20 cellular contexts compared by ENCODE assay signal in the genomic region with DNA sequence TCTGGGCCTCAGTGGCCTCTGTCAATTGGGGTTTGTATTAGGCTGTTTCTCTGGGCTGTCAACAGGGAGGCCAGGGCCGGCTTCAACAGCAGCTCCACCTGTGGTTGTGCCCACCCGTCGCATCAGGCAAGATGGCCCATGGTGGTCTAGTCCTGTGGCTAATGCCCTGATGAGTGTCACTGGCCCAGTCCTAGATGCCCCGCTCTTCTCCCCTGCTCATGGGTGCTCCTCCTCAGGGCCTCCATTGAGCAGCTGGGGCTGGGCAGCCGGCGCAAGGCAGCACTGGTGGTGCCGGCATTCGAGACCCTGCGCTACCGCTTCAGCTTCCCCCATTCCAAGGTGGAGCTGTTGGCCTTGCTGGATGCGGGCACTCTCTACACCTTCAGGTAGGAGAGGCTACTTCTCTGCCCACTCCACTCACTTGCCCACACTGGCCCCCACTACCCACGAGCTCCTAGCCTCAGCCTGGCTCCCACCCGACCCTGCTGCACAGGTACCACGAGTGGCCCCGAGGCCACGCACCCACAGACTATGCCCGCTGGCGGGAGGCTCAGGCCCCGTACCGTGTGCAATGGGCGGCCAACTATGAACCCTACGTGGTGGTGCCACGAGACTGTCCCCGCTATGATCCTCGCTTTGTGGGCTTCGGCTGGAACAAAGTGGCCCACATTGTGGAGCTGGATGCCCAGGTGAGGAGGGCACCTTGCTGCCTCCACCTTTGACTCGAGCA. TPM values are rescaled to one million over a fixed set of nuclear protein-coding genes. Genes with fewer than 3 reads are reported as not detected.
DNase-seq lines count a peak whose midpoint lies in the region; ATAC-seq and TF ChIP-seq lines count a peak whose summit lies in the region.
"Had no signal": no experiment of that assay in that cellular context is flagged by ENCODE, and none has a peak within 500 bp of the region (broad histone marks: within the 10 kb centered on the region; RNA-seq: fewer than 3 reads in every experiment).

No MANE protein-coding gene starts in this region.

- CTCF ChIA-PET in CD8-positive, alpha-beta T cell (lab: Charles Lee): interaction anchor here (2.1 to 2.8 kb wide), 2 partner anchors 10 to 37 kb away, joined by 5 to 7 read pairs; partner anchors contain the start of gene PEX16
- CTCF ChIA-PET in activated B cell treated with CpG ODN at 0.5 μM for 24 hours (lab: Charles Lee): no interaction called here

- H3K4me1 ChIP-seq in CD8-positive, alpha-beta T cell (ENCODE audit: insufficient read depth, low read length): peaks cover 31% of the 10 kb centered on the region
- H3K4me1 ChIP-seq in Karpas-422 (ENCODE audit: low read length) (peaks cover 49% of the 10 kb centered on the region), thyroid gland (peaks cover 10 to 22% of the 10 kb centered on the region in 2 donors)

- peaks cover under 1% of the 10 kb centered on the region for H3K36me3 ChIP-seq in CD8-positive, alpha-beta T cell (ENCODE audit: insufficient read depth, low read length)
- H3K36me3 ChIP-seq in Karpas-422 (ENCODE audit: insufficient read depth, low read length) (no peaks in the 10 kb centered on the region), thyroid gland (peaks cover 0 to under 1% of the 10 kb centered on the region in 2 donors)

- WGBS in thyroid gland, 2 donors: 91 to 96% methylated on average over 23 to 26 of the region's 27 CpGs

- peaks cover 8% of the 10 kb centered on the region for H4K20me1 ChIP-seq in Karpas-422 (ENCODE audit: insufficient read depth, low read depth, low read length)

- H3K4me2 ChIP-seq in Karpas-422 (ENCODE audit: low read depth, low read length, poor library complexity, severe bottlenecking): no peak overlapping the region

- no peaks in the 10 kb centered on the region for H3K9me3 Mint-ChIP-seq in T-helper 2 cell treated with Interferon-gamma antibody and Interleukin-4, amounts not matched to agents 5 μg/mL and 100 μg/mL, for 36 hours
- no peaks in the 10 kb centered on the region for H3K9me3 Mint-ChIP-seq in CD8-positive, alpha-beta T cell
- no peaks in the 10 kb centered on the region for H3K9me3 Mint-ChIP-seq in activated B cell treated with CpG ODN at 0.5 μM for 24 hours
- no peaks in the 10 kb centered on the region for H3K9me3 Mint-ChIP-seq in naive B cell
- H3K9me3 Mint-ChIP-seq: activated naive CD4-positive, alpha-beta T cell treated with anti-CD3 and anti-CD28 coated beads, Interleukin-2, amount 50 U/mL, for 72 hours; nephron had no signal

- no peak overlapping the region for H3K27ac ChIP-seq in CD8-positive, alpha-beta T cell (ENCODE audit: low read depth, low read length)
- no peak overlapping the region for H3K27ac ChIP-seq in Karpas-422 (ENCODE audit: low read length)
- H3K27ac ChIP-seq in thyroid gland: no peak overlapping the region
- H3K27ac ChIP-seq: 22Rv1, tibial artery had no signal

- no peak for TF ChIP-seq CTCF in CD8-positive, alpha-beta T cell (IDR thresholded peaks at IDR 0.05)
- TF ChIP-seq CTCF in activated B cell treated with CpG ODN at 0.5 μM for 24 hours (IDR thresholded peaks at IDR 0.05) (no peak), thyroid gland (IDR thresholded peaks at IDR 0.05) (no peak)

- peak overlapping the region; percentile 8 for H3K27ac Mint-ChIP-seq in T-helper 2 cell treated with Interferon-gamma antibody and Interleukin-4, amounts not matched to agents 5 μg/mL and 100 μg/mL, for 36 hours
- H3K27ac Mint-ChIP-seq in CD8-positive, alpha-beta T cell: peak overlapping the region; percentile 75
- H3K27ac Mint-ChIP-seq in activated B cell treated with CpG ODN at 0.5 μM for 24 hours: peak overlapping the region; percentile 82
- H3K27ac Mint-ChIP-seq in naive B cell: peak overlapping the region in 5 of 6 donors; percentile 83 to 99 (median 93)
- H3K27ac Mint-ChIP-seq: nephron had no signal

- POLR2A ChIA-PET in CD8-positive, alpha-beta T cell (lab: Charles Lee): interaction anchor here (1.1 to 1.6 kb wide), 2 partner anchors 10 to 177 kb away, joined by 4 to 5 read pairs; partner anchors contain the start of gene PEX16
- POLR2A ChIA-PET in activated B cell treated with CpG ODN at 0.5 μM for 24 hours (lab: Charles Lee): interaction anchor here (3.2 to 14.9 kb wide), 3 partner anchors 10 to 37 kb away, joined by 19 to 263 read pairs (median 79); partner anchors contain the start of gene PEX16

- peaks cover 21% of the 10 kb centered on the region for H3K4me1 Mint-ChIP-seq in T-helper 2 cell treated with Interferon-gamma antibody and Interleukin-4, amounts not matched to agents 5 μg/mL and 100 μg/mL, for 36 hours (ENCODE audit: low read depth)
- peaks cover 35% of the 10 kb centered on the region for H3K4me1 Mint-ChIP-seq in CD8-positive, alpha-beta T cell (ENCODE audit: low read depth)
- peaks cover 91% of the 10 kb centered on the region for H3K4me1 Mint-ChIP-seq in activated B cell treated with CpG ODN at 0.5 μM for 24 hours
- H3K4me1 Mint-ChIP-seq in naive B cell: peaks cover 57 to 75% (median 72%) of the 10 kb centered on the region in 3 donors

- intact Hi-C loops in CD8-positive, alpha-beta T cell (cut with DNase I, micrococcal nuclease): no loop called here
- intact Hi-C loops in activated B cell treated with CpG ODN at 0.5 μM for 24 hours (cut with micrococcal nuclease) (no loop called here), thyroid gland (cut with DNase I) (no loop called here)

- H3K9ac ChIP-seq in Karpas-422 (ENCODE audit: low read length): no peak overlapping the region

- no peaks in the 10 kb centered on the region for H3K79me2 ChIP-seq in Karpas-422 (ENCODE audit: low read length)

- H3K9me2 ChIP-seq in Karpas-422 (replicated peaks; ENCODE audit: insufficient read depth, low read length): no peaks in the 10 kb centered on the region

- H3K4me3 Mint-ChIP-seq in T-helper 2 cell treated with Interferon-gamma antibody and Interleukin-4, amounts not matched to agents 5 μg/mL and 100 μg/mL, for 36 hours: no peak overlapping the region
- H3K4me3 Mint-ChIP-seq in CD8-positive, alpha-beta T cell: no peak overlapping the region
- H3K4me3 Mint-ChIP-seq in activated B cell treated with CpG ODN at 0.5 μM for 24 hours: peak overlapping the region; percentile 1
- peak overlapping the region; percentile 65 to 100 (median 91) for H3K4me3 Mint-ChIP-seq in naive B cell
- H3K4me3 Mint-ChIP-seq: nephron had no signal

- DNase-seq in T-helper 2 cell treated with Interferon-gamma antibody and Interleukin-4, amounts not matched to agents 5 μg/mL and 100 μg/mL, for 36 hours (ENCODE audit: low spot score): no peak
- DNase-seq in T-helper 2 cell: no peak
- peak in 1 of 7 experiments; percentile 49 for DNase-seq in CD8-positive, alpha-beta T cell
- DNase-seq in activated B cell treated with CpG ODN at 0.5 μM for 24 hours: no peak
- DNase-seq in naive B cell: no peak
- no peak for DNase-seq in Karpas-422
- DNase-seq in cerebellum (ENCODE audit: low spot score): no peak
- DNase-seq in thyroid gland: no peak
- DNase-seq: EL, foreskin fibroblast, MM.1S, NCI-H2081, NCI-H526 treated with DMSO at 0.1 percent for 48 hours, retina had no signal

- H3K36me3 Mint-ChIP-seq in T-helper 2 cell treated with Interferon-gamma antibody and Interleukin-4, amounts not matched to agents 5 μg/mL and 100 μg/mL, for 36 hours (ENCODE audit: low read depth): peaks cover 7% of the 10 kb centered on the region
- H3K36me3 Mint-ChIP-seq in CD8-positive, alpha-beta T cell: peaks cover 14% of the 10 kb centered on the region
- H3K36me3 Mint-ChIP-seq in activated B cell treated with CpG ODN at 0.5 μM for 24 hours (ENCODE audit: low read depth) (peaks cover 63% of the 10 kb centered on the region), naive B cell (peaks cover 23 to 28% of the 10 kb centered on the region in 2 donors)
- H3K36me3 Mint-ChIP-seq: activated naive CD4-positive, alpha-beta T cell treated with anti-CD3 and anti-CD28 coated beads, Interleukin-2, amount 50 U/mL, for 72 hours had no signal

- H3K27me3 Mint-ChIP-seq in T-helper 2 cell treated with Interferon-gamma antibody and Interleukin-4, amounts not matched to agents 5 μg/mL and 100 μg/mL, for 36 hours (ENCODE audit: low read depth): peaks cover 20% of the 10 kb centered on the region
- H3K27me3 Mint-ChIP-seq in CD8-positive, alpha-beta T cell (ENCODE audit: low read depth): no peaks in the 10 kb centered on the region
- no peaks in the 10 kb centered on the region for H3K27me3 Mint-ChIP-seq in activated B cell treated with CpG ODN at 0.5 μM for 24 hours
- H3K27me3 Mint-ChIP-seq in naive B cell: no peaks in the 10 kb centered on the region

- no peaks in the 10 kb centered on the region for H3K9me3 ChIP-seq in CD8-positive, alpha-beta T cell (ENCODE audit: low read length)
- H3K9me3 ChIP-seq in Karpas-422 (ENCODE audit: low read length): no peaks in the 10 kb centered on the region
- H3K9me3 ChIP-seq in thyroid gland: no peaks in the 10 kb centered on the region
- H3K9me3 ChIP-seq: tibial artery had no signal

- H3K27me3 ChIP-seq in CD8-positive, alpha-beta T cell (ENCODE audit: insufficient read depth, low read length): no peaks in the 10 kb centered on the region
- no peaks in the 10 kb centered on the region for H3K27me3 ChIP-seq in Karpas-422 (ENCODE audit: low read length)
- H3K27me3 ChIP-seq in thyroid gland: no peaks in the 10 kb centered on the region

- H2AFZ ChIP-seq in Karpas-422 (ENCODE audit: low read length): no peak overlapping the region

- no peak overlapping the region for H3K4me3 ChIP-seq in CD8-positive, alpha-beta T cell (ENCODE audit: low read depth, low read length)
- H3K4me3 ChIP-seq in Karpas-422 (ENCODE audit: low read length): no peak overlapping the region
- H3K4me3 ChIP-seq in thyroid gland (replicated peaks in 1 of 3): no peak overlapping the region
- H3K4me3 ChIP-seq: tibial artery had no signal

- no peak for TF ChIP-seq POLR2A in thyroid gland (IDR thresholded peaks at IDR 0.05)

- no peak for ATAC-seq in CD8-positive, alpha-beta T cell
- no peak for ATAC-seq in activated B cell treated with CpG ODN at 0.5 μM for 24 hours (ENCODE audit: low read depth)
- ATAC-seq in naive B cell (ENCODE audit: low read depth in 2 of 2): no peak
- ATAC-seq: activated naive CD4-positive, alpha-beta T cell treated with anti-CD3 and anti-CD28 coated beads, Interleukin-2, amount 50 U/mL, for 72 hours; left lobe of liver had no signal

RNA-seq across cellular contexts. Expression of gene LARGE2, which starts 5.4 kb away (rescaled TPM):
- total RNA-seq in CD8-positive, alpha-beta T cell: 1 to 10 TPM; 3.0 to 4.2 TPM
- total RNA-seq in activated B cell treated with CpG ODN at 0.5 μM for 24 hours (47.4 and 59.7 TPM in 2 replicates), cerebellum (not detected), thyroid gland (10 to 100 TPM; 11.2 to 19.0 (median 14.1) TPM)
- polyA plus RNA-seq in naive B cell (ENCODE audit: low read depth in 6 of 6): 10 to 100 TPM; 30.6 to 84.4 (median 37.4) TPM
- total RNA-seq in Karpas-422 (2014; rRNA removed; shearing (Covaris generic); ENCODE audit: low replicate concordance): 9.5 and 10.8 TPM in 2 replicates
- total RNA-seq: H4 had no signal

RNA-seq across cellular contexts. Expression of gene PEX16, which starts 10.2 kb away (rescaled TPM):
- 10 to 100 TPM; 51.5 to 55.6 TPM for total RNA-seq in CD8-positive, alpha-beta T cell
- total RNA-seq in activated B cell treated with CpG ODN at 0.5 μM for 24 hours: 72.0 and 77.7 TPM in 2 replicates
- 10 to 100 TPM; 47.4 to 64.4 (median 60.4) TPM for polyA plus RNA-seq in naive B cell (ENCODE audit: low read depth in 6 of 6)
- 83.3 and 89.3 TPM in 2 replicates for total RNA-seq in Karpas-422 (2014; rRNA removed; shearing (Covaris generic); ENCODE audit: low replicate concordance)
- 18.4 TPM for total RNA-seq in cerebellum
- total RNA-seq in thyroid gland: 10 to 100 TPM; 28.5 to 41.2 (median 29.5) TPM

RNA-seq across cellular contexts. Expression of gene FREY1, which starts 20.8 kb away (rescaled TPM):
- total RNA-seq in CD8-positive, alpha-beta T cell: 1 to 10 TPM; 3.7 to 5.1 TPM
- total RNA-seq in activated B cell treated with CpG ODN at 0.5 μM for 24 hours (3.9 and 4.6 TPM in 2 replicates), cerebellum (2.5 TPM), thyroid gland (1 to 10 TPM in 2 of 4 donors, not detected in 2; 1.8 to 2.6 TPM)
- polyA plus RNA-seq in naive B cell (ENCODE audit: low read depth in 6 of 6): not detected
- 2.3 and 3.9 TPM in 2 replicates for total RNA-seq in Karpas-422 (2014; rRNA removed; shearing (Covaris generic); ENCODE audit: low replicate concordance)
- total RNA-seq: H4 had no signal

RNA-seq across cellular contexts. Expression of gene MAPK8IP1, which starts 42.4 kb away (rescaled TPM):
- 1 to 10 TPM; 6.5 to 8.4 TPM for total RNA-seq in CD8-positive, alpha-beta T cell
- total RNA-seq in activated B cell treated with CpG ODN at 0.5 μM for 24 hours: 1.9 and 3.4 TPM in 2 replicates
- under 1 TPM in 5 of 6 donors, not detected in 1; 0.12 to 0.35 (median 0.20) TPM for polyA plus RNA-seq in naive B cell (ENCODE audit: low read depth in 6 of 6)
- total RNA-seq in Karpas-422 (2014; rRNA removed; shearing (Covaris generic); ENCODE audit: low replicate concordance): 0.83 TPM in 1 of 2 replicates, not detected in the other
- total RNA-seq in cerebellum: 48.7 TPM
- 10 to 100 TPM in 3 of 4 donors, 1 to 10 TPM in 1; 9.5 to 25.1 (median 17.4) TPM for total RNA-seq in thyroid gland

Comparison
In these comparisons a context has a peak if more than half of its experiments do, and no peak if none do; other contexts are left out.
1. H3K27ac Mint-ChIP-seq: peak in every context shown above with its lines; median percentile 93 in naive B cell; 82 in activated B cell treated with CpG ODN at 0.5 μM for 24 hours; 75 in CD8-positive, alpha-beta T cell; 8 in T-helper 2 cell treated with Interferon-gamma antibody and Interleukin-4, amounts not matched to agents 5 μg/mL and 100 μg/mL, for 36 hours.
2. H3K4me3 Mint-ChIP-seq: peak in activated B cell treated with CpG ODN at 0.5 μM for 24 hours (single experiment) and naive B cell (8 of 8); none in T-helper 2 cell treated with Interferon-gamma antibody and Interleukin-4, amounts not matched to agents 5 μg/mL and 100 μg/mL, for 36 hours (single experiment) and CD8-positive, alpha-beta T cell (single experiment).